Comparison of ENCODE assay signal across 8 cellular contexts in the genomic region with DNA sequence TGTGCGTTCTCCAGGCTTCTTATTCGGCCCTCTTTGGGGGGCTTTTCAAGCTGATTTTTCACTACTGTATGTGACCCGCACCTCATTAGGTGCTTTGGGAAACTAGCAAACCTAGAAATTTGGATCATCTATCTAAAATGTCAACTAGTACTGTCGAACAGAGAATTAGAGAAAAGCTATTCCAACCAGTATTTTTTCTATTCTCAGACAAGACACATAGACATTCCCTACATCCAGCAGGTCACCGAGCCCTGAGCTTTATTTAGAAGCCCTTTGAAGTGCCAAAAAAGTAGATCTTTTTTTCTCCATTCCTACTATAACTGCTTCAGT. TPM values are rescaled to one million over a fixed set of nuclear protein-coding genes. Genes with fewer than 3 reads are reported as not detected.
DNase-seq lines count a peak whose midpoint lies in the region; ATAC-seq and TF ChIP-seq lines count a peak whose summit lies in the region.

No MANE protein-coding gene starts in this region.

- H2BK120ac ChIP-seq in trophoblast cell (ENCODE audit: insufficient read depth, low read length, poor library complexity): no peak overlapping the region

- no peak for TF ChIP-seq CTCF in DND-41 (IDR thresholded peaks at IDR 0.05; ENCODE audit: borderline replicate concordance, extremely low read depth, low read length, poor library complexity, severe bottlenecking)
- TF ChIP-seq CTCF in Panc1 (IDR thresholded peaks at IDR 0.05): no peak
- TF ChIP-seq CTCF in esophagus muscularis mucosa (IDR thresholded peaks at IDR 0.05): no peak

- DNase-seq in DND-41 (no peak), Panc1 (ENCODE audit: low read depth, low spot score) (no peak), esophagus muscularis mucosa (ENCODE audit: extremely low spot score) (no peak), trophoblast cell (no peak), HuH-7.5 (ENCODE audit: low spot score) (no peak), A172 (ENCODE audit: low spot score) (no peak), NCI-H2196 (lab: John Stamatoyannopoulos, UW; ENCODE audit: unreplicated experiment) (no peak)

- no peaks in the 10 kb centered on the region for H3K9me3 ChIP-seq in DND-41 (ENCODE audit: insufficient read depth, low read length, severe bottlenecking)
- H3K9me3 ChIP-seq in Panc1 (ENCODE audit: control insufficient read depth, insufficient read depth, low read depth, low read length): no peaks in the 10 kb centered on the region
- no peaks in the 10 kb centered on the region for H3K9me3 ChIP-seq in esophagus muscularis mucosa
- H3K9me3 ChIP-seq in trophoblast cell (ENCODE audit: insufficient read depth, low read depth, low read length): no peaks in the 10 kb centered on the region

- peak overlapping the region; percentile 77 for H3K9ac ChIP-seq in DND-41 (ENCODE audit: low read depth, low read length)
- no peak overlapping the region for H3K9ac ChIP-seq in trophoblast cell (ENCODE audit: low read length)

- peaks cover 6% of the 10 kb centered on the region for H3K79me1 ChIP-seq in trophoblast cell (ENCODE audit: low read length)

- CTCF ChIA-PET in Panc1 (lab: Charles Lee): no interaction called here

- no peak overlapping the region for H3K14ac ChIP-seq in trophoblast cell (ENCODE audit: low read length)

- H4K8ac ChIP-seq in trophoblast cell (ENCODE audit: low read depth, low read length): no peak overlapping the region

- H3K27me3 ChIP-seq in DND-41 (ENCODE audit: insufficient read depth, low read length, poor library complexity) (no peaks in the 10 kb centered on the region), Panc1 (ENCODE audit: control insufficient read depth, insufficient read depth, low read length) (no peaks in the 10 kb centered on the region), esophagus muscularis mucosa (no peaks in the 10 kb centered on the region), trophoblast cell (ENCODE audit: insufficient read depth, low read length) (no peaks in the 10 kb centered on the region)

- no peak overlapping the region for H2BK12ac ChIP-seq in trophoblast cell (ENCODE audit: low read length)

- POLR2A ChIA-PET in Panc1 (lab: Charles Lee): interaction anchor here (0.6 kb wide), 1 partner anchor 378 kb away, joined by 8 read pairs; no protein-coding TSS in a partner anchor

- peaks cover 22% of the 10 kb centered on the region for H3K36me3 ChIP-seq in DND-41 (ENCODE audit: insufficient read depth, low read length)
- H3K36me3 ChIP-seq in Panc1 (ENCODE audit: control insufficient read depth, insufficient read depth, low read length): peaks cover 4% of the 10 kb centered on the region; the same call in 1 of the 2 replicates
- peaks cover 17 to 35% (median 27%) of the 10 kb centered on the region in 4 donors for H3K36me3 ChIP-seq in esophagus muscularis mucosa
- peaks cover 16 to 18% of the 10 kb centered on the region in 2 experiments for H3K36me3 ChIP-seq in trophoblast cell (ENCODE audit: control insufficient read depth in 1 of 2, insufficient read depth in 2 of 2, low read length in 2 of 2)

- H3K4me1 ChIP-seq in DND-41 (ENCODE audit: insufficient read depth, low read length) (peaks cover 20% of the 10 kb centered on the region), Panc1 (ENCODE audit: control insufficient read depth, insufficient read depth, low read length) (peaks cover 6% of the 10 kb centered on the region; the same call in 1 of the 2 replicates), esophagus muscularis mucosa (peaks cover 15 to 21% (median 18%) of the 10 kb centered on the region in 4 donors), trophoblast cell (ENCODE audit: control insufficient read depth in 1 of 2, insufficient read depth in 2 of 2, low read length in 2 of 2) (peaks cover 4% of the 10 kb centered on the region in 2 experiments)

- peak overlapping the region; percentile 92; the same call in 1 of the 2 replicates for H3K27ac ChIP-seq in DND-41 (ENCODE audit: low read length)
- H3K27ac ChIP-seq in Panc1 (ENCODE audit: low read length): no peak overlapping the region; the same call in 1 of the 2 replicates
- H3K27ac ChIP-seq in esophagus muscularis mucosa (replicated peaks in 1 of 4): peak overlapping the region; percentile 84 to 94 (median 88)
- H3K27ac ChIP-seq in trophoblast cell (ENCODE audit: low read depth, low read length): no peak overlapping the region

- H3K79me2 ChIP-seq in DND-41 (ENCODE audit: insufficient read depth, low read length) (peaks cover 27% of the 10 kb centered on the region), trophoblast cell (ENCODE audit: control insufficient read depth, insufficient read depth, low read length, poor library complexity) (peaks cover 10% of the 10 kb centered on the region)

- peak overlapping the region; percentile 95 for H3K4me2 ChIP-seq in DND-41 (ENCODE audit: insufficient read depth, low read length)
- peak overlapping the region; percentile 53 for H3K4me2 ChIP-seq in trophoblast cell (ENCODE audit: low read length)

- no peak overlapping the region for H3K23ac ChIP-seq in trophoblast cell (ENCODE audit: low read length)

- H4K20me1 ChIP-seq in DND-41 (ENCODE audit: insufficient read depth, low read length): peaks cover 5% of the 10 kb centered on the region; the same call in 1 of the 2 replicates

- intact Hi-C loops in Panc1 (cut with micrococcal nuclease; ENCODE audit: unreplicated experiment) (no loop called here), esophagus muscularis mucosa (cut with DNase I) (no loop called here)

- no peak overlapping the region for H3K4ac ChIP-seq in trophoblast cell (ENCODE audit: low read depth, low read length)

- 2% methylated on average over 5 of the region's 5 CpGs for WGBS in esophagus muscularis mucosa
- no CpG with 5 or more reads among the region's 5 CpGs for WGBS in trophoblast cell (ENCODE audit: extremely low coverage, insufficient coverage, insufficient read length)

- in situ Hi-C loops in Panc1 (cut with HindIII; ENCODE audit: low pct_unique_long_range_greater_than_20kb, low sequenced_read_pairs): no loop called here

- H2AFZ ChIP-seq in DND-41 (ENCODE audit: low read depth, low read length): peak overlapping the region; percentile 80
- no peak overlapping the region for H2AFZ ChIP-seq in trophoblast cell (ENCODE audit: insufficient read depth, low read length, poor library complexity)

- TF ChIP-seq POLR2A in esophagus muscularis mucosa (IDR thresholded peaks at IDR 0.05; ENCODE audit: low read depth): no peak

- no peak overlapping the region for H4K12ac ChIP-seq in trophoblast cell (ENCODE audit: low read depth, low read length)

- no peak overlapping the region for H2AK5ac ChIP-seq in trophoblast cell (ENCODE audit: low read length)

- BruUV-seq in Panc1 (replicated peaks; lab: Mats Ljungman, UMichigan): no TSS peak

- peak overlapping the region; percentile 72 to 98 for H3K4me3 ChIP-seq in DND-41 (ENCODE audit: low read depth in 1 of 2, low read length in 2 of 2)
- peak overlapping the region; percentile 70 to 89 for H3K4me3 ChIP-seq in Panc1 (ENCODE audit: low read depth in 2 of 2, low read length in 2 of 2)
- peak overlapping the region; percentile 74 to 88 (median 84) for H3K4me3 ChIP-seq in esophagus muscularis mucosa
- no peak overlapping the region for H3K4me3 ChIP-seq in trophoblast cell (ENCODE audit: low read depth, low read length)

- no peak for TF ChIP-seq EP300 in esophagus muscularis mucosa (IDR thresholded peaks at IDR 0.05)

- no peak overlapping the region for H2BK5ac ChIP-seq in trophoblast cell (ENCODE audit: low read depth, low read length, poor library complexity)

- no peak overlapping the region for H4K91ac ChIP-seq in trophoblast cell (ENCODE audit: low read depth, low read length)

- H3K18ac ChIP-seq in trophoblast cell (ENCODE audit: low read length): no peak overlapping the region

- ATAC-seq in DND-41 (ENCODE audit: insufficient read depth, low read depth) (no peak), Panc1 (no peak), GM19328 (IDR thresholded peaks at IDR 0.05; ENCODE audit: unreplicated experiment) (no peak)

RNA-seq across cellular contexts. Expression of gene SSR2, which starts 0.3 kb away (rescaled TPM):
- total RNA-seq in Panc1 (2021; ENCODE audit: unreplicated experiment) (252 TPM), esophagus muscularis mucosa (100 to 1,000 TPM; 118 to 229 (median 137) TPM)
- 250 TPM for polyA plus RNA-seq in Panc1 (2012; ENCODE audit: insufficient read length)
- 723 and 747 TPM in 2 replicates for polyA plus RNA-seq in trophoblast cell (2013)
- 573 and 778 TPM in 2 replicates for total RNA-seq in A172 (2014; rRNA removed; shearing (Covaris generic))

RNA-seq across cellular contexts. Expression of gene UBQLN4, which starts 32.5 kb away (rescaled TPM):
- total RNA-seq in Panc1 (2021; ENCODE audit: unreplicated experiment): 60.0 TPM
- polyA plus RNA-seq in Panc1 (2012; ENCODE audit: insufficient read length): 54.4 TPM
- 10 to 100 TPM; 17.4 to 33.3 (median 26.0) TPM for total RNA-seq in esophagus muscularis mucosa
- 44.6 and 45.7 TPM in 2 replicates for polyA plus RNA-seq in trophoblast cell (2013)
- total RNA-seq in A172 (2014; rRNA removed; shearing (Covaris generic)): 35.9 and 37.1 TPM in 2 replicates

RNA-seq across cellular contexts. Expression of gene LAMTOR2, which starts 33.5 kb away (rescaled TPM):
- 63.4 TPM for total RNA-seq in Panc1 (2021; ENCODE audit: unreplicated experiment)
- 111 TPM for polyA plus RNA-seq in Panc1 (2012; ENCODE audit: insufficient read length)
- total RNA-seq in esophagus muscularis mucosa: 100 to 1,000 TPM in 1 of 4 donors, 10 to 100 TPM in 3; 59.3 to 106 (median 75.5) TPM
- 71.8 and 76.8 TPM in 2 replicates for polyA plus RNA-seq in trophoblast cell (2013)
- total RNA-seq in A172 (2014; rRNA removed; shearing (Covaris generic)): 179 TPM in 2 replicates

RNA-seq across cellular contexts. Expression of gene RAB25, which starts 39.9 kb away (rescaled TPM):
- not detected for total RNA-seq in Panc1 (2021; ENCODE audit: unreplicated experiment)
- polyA plus RNA-seq in Panc1 (2012; ENCODE audit: insufficient read length): not detected
- not detected for total RNA-seq in esophagus muscularis mucosa
- 92.3 and 94.0 TPM in 2 replicates for polyA plus RNA-seq in trophoblast cell (2013)
- total RNA-seq in A172 (2014; rRNA removed; shearing (Covaris generic)): 0.12 TPM in 1 of 2 replicates, not detected in the other

RNA-seq across cellular contexts. Expression of gene ARHGEF2, which starts 42.7 kb away (rescaled TPM):
- total RNA-seq in Panc1 (2021; ENCODE audit: unreplicated experiment) (87.0 TPM), esophagus muscularis mucosa (100 to 1,000 TPM in 2 of 4 donors, 10 to 100 TPM in 2; 54.0 to 130 (median 91.8) TPM)
- 90.6 TPM for polyA plus RNA-seq in Panc1 (2012; ENCODE audit: insufficient read length)
- 42.1 and 46.5 TPM in 2 replicates for polyA plus RNA-seq in trophoblast cell (2013)
- total RNA-seq in A172 (2014; rRNA removed; shearing (Covaris generic)): 153 and 155 TPM in 2 replicates

Comparison
In these comparisons a context has a peak if more than half of its experiments do, and no peak if none do; other contexts are left out.
1. H3K27ac ChIP-seq: peak in DND-41 (single experiment) and esophagus muscularis mucosa (4 of 4); none in Panc1 (single experiment) and trophoblast cell (single experiment).